ENCODE assay signal across 7 cellular contexts in genomic region chr17:19236351-19237138, GRCh38. TPM values are rescaled to one million over a fixed set of nuclear protein-coding genes. Genes with fewer than 3 reads are reported as not detected.
A peak's percentile ranks its signal among the peaks of the same experiment; 100 is the strongest.
DNase-seq lines count a peak whose midpoint lies in the region; ATAC-seq and TF ChIP-seq lines count a peak whose summit lies in the region.
"Not testable (repeated sequence)": the region's sequence is repeated elsewhere in the genome, so short reads cannot be mapped to it uniquely, and the experiment has no call there.

No MANE protein-coding gene starts in this region.

- not testable (repeated sequence) for H3K4me3 Mint-ChIP-seq in activated T-helper 17 cell treated with anti-CD3 and anti-CD28 coated beads, Interleukin-2, amount 50 U/mL, for 72 hours

- H3K4me1 Mint-ChIP-seq in activated T-helper 17 cell treated with anti-CD3 and anti-CD28 coated beads, Interleukin-2, amount 50 U/mL, for 72 hours = not testable (repeated sequence)

- H3K36me3 Mint-ChIP-seq in activated T-helper 17 cell treated with anti-CD3 and anti-CD28 coated beads, Interleukin-2, amount 50 U/mL, for 72 hours (ENCODE audit: low read depth) = not testable (repeated sequence)

- WGBS in heart left ventricle, 4 donors = no CpG with 5 or more reads among the region's 32 CpGs

- not testable (repeated sequence) for DNase-seq in heart left ventricle; omental fat pad (ENCODE audit: low spot score)

- H3K9me3 ChIP-seq in heart left ventricle = not testable (repeated sequence)

- intact Hi-C loops in heart left ventricle (cut with DNase I) = not testable (repeated sequence)

- not testable (repeated sequence) for TF ChIP-seq CTCF in heart left ventricle (IDR thresholded peaks at IDR 0.05); omental fat pad (IDR thresholded peaks at IDR 0.05)

- not testable (repeated sequence) for H3K27ac ChIP-seq in heart left ventricle

- not testable (repeated sequence) for H3K27me3 ChIP-seq in heart left ventricle

- ATAC-seq in GM18909 (IDR thresholded peaks at IDR 0.05; ENCODE audit: poor library complexity, unreplicated experiment) (peak; percentile 37), GM21619 (IDR thresholded peaks at IDR 0.05; ENCODE audit: unreplicated experiment) (peak; percentile 31), HG02938 (IDR thresholded peaks at IDR 0.05; ENCODE audit: unreplicated experiment) (peak; percentile 21), HG03565 (IDR thresholded peaks at IDR 0.05; ENCODE audit: unreplicated experiment) (peak; percentile 24), heart left ventricle (peak; percentile 37 to 78 (median 71)), omental fat pad (ENCODE audit: low FRiP score) (peak; percentile 81)
- ATAC-seq in activated T-helper 17 cell treated with anti-CD3 and anti-CD28 coated beads, Interleukin-2, amount 50 U/mL, for 72 hours (replicated peaks) = peak; percentile 71

- peak overlapping the region in 1 of 12 donors; percentile 99 for H3K4me3 ChIP-seq in heart left ventricle

- not testable (repeated sequence) for H3K27ac Mint-ChIP-seq in activated T-helper 17 cell treated with anti-CD3 and anti-CD28 coated beads, Interleukin-2, amount 50 U/mL, for 72 hours

- H3K9me3 Mint-ChIP-seq in activated T-helper 17 cell treated with anti-CD3 and anti-CD28 coated beads, Interleukin-2, amount 50 U/mL, for 72 hours = not testable (repeated sequence)

- H3K4me1 ChIP-seq in heart left ventricle = peaks cover 6 to 30% (median 19%) of the 10 kb centered on the region in 12 donors

- H3K36me3 ChIP-seq in heart left ventricle = not testable (repeated sequence)

- not testable (repeated sequence) for H3K27me3 Mint-ChIP-seq in activated T-helper 17 cell treated with anti-CD3 and anti-CD28 coated beads, Interleukin-2, amount 50 U/mL, for 72 hours

- TF ChIP-seq POLR2A in heart left ventricle (IDR thresholded peaks at IDR 0.05) = not testable (repeated sequence)

RNA-seq across cellular contexts. Expression of gene EPN2, which starts 0.6 kb away (rescaled TPM):
- 10 to 100 TPM in 1 of 2 donors, 1 to 10 TPM in 1; 8.4 to 13.4 TPM for total RNA-seq in activated T-helper 17 cell treated with anti-CD3 and anti-CD28 coated beads, Interleukin-2, amount 50 U/mL, for 72 hours
- total RNA-seq in heart left ventricle = 100 to 1,000 TPM in 1 of 9 donors, 10 to 100 TPM in 8; 43.9 to 114 (median 73.9) TPM
- polyA plus RNA-seq in heart left ventricle = 10 to 100 TPM; 26.4 to 37.9 TPM
- 10 to 100 TPM; 26.0 to 45.9 (median 34.6) TPM for total RNA-seq in omental fat pad

Comparison
In these comparisons a context has a peak if more than half of its experiments do, and no peak if none do; other contexts are left out.
1. ATAC-seq: peak in every context shown above with its lines; median percentile 81 in omental fat pad; 71 in activated T-helper 17 cell treated with anti-CD3 and anti-CD28 coated beads, Interleukin-2, amount 50 U/mL, for 72 hours; 71 in heart left ventricle; 37 in GM18909; 31 in GM21619; 24 in HG03565; 21 in HG02938.